14 cellular contexts compared by ENCODE assay signal in genomic region chr20:9500121-9500911, GRCh38. TPM values are rescaled to one million over a fixed set of nuclear protein-coding genes. Genes with fewer than 3 reads are reported as not detected.
DNase-seq lines count a peak whose midpoint lies in the region; ATAC-seq and TF ChIP-seq lines count a peak whose summit lies in the region.
"Had no signal": no experiment of that assay in that cellular context is flagged by ENCODE, and none has a peak within 500 bp of the region (broad histone marks: within the 10 kb centered on the region; RNA-seq: fewer than 3 reads in every experiment).

No MANE protein-coding gene starts in this region.

- no peak overlapping the region for H3K27ac Mint-ChIP-seq in activated CD8-positive, alpha-beta T cell treated with anti-CD3 and anti-CD28 coated beads for 36 hours
- H3K27ac Mint-ChIP-seq: activated naive CD8-positive, alpha-beta T cell had no signal

- peak; percentile 7 for DNase-seq in NAMALWA (ENCODE audit: low spot score)
- peak; percentile 65 for DNase-seq in medulla oblongata (ENCODE audit: extremely low spot score)
- no peak for DNase-seq in islet precursor cell
- DNase-seq in NCI-H446 treated with DMSO at 0.1 percent for 48 hours (lab: John Stamatoyannopoulos, UW): no peak
- no peak for DNase-seq in activated CD8-positive, alpha-beta T cell treated with anti-CD3 and anti-CD28 coated beads for 36 hours
- DNase-seq: cortex of kidney; Karpas-422; NCI-H524 treated with DMSO at 0.1 percent for 48 hours; stimulated activated CD4-positive, alpha-beta T cell treated with anti-CD3 and anti-CD28 coated beads, Interleukin-4, amount 100 ng/mL, for 24 hours; SW 1271 had no signal

- peaks cover 3% of the 10 kb centered on the region for H3K9me3 Mint-ChIP-seq in activated CD8-positive, alpha-beta T cell treated with anti-CD3 and anti-CD28 coated beads for 36 hours

- CTCF ChIA-PET in activated CD8-positive, alpha-beta T cell treated with anti-CD3 and anti-CD28 coated beads for 36 hours (lab: Charles Lee): no interaction called here

- H3K4me1 Mint-ChIP-seq in activated CD8-positive, alpha-beta T cell treated with anti-CD3 and anti-CD28 coated beads for 36 hours (ENCODE audit: low read depth): no peaks in the 10 kb centered on the region

- TF ChIP-seq CTCF in activated CD8-positive, alpha-beta T cell treated with anti-CD3 and anti-CD28 coated beads for 36 hours (IDR thresholded peaks at IDR 0.05): no peak

- POLR2A ChIA-PET in activated CD8-positive, alpha-beta T cell treated with anti-CD3 and anti-CD28 coated beads for 36 hours (lab: Charles Lee): no interaction called here

- ATAC-seq in GM18858 (IDR thresholded peaks at IDR 0.05; ENCODE audit: unreplicated experiment): peak; percentile 83
- peak; percentile 89 for ATAC-seq in GM21723 (IDR thresholded peaks at IDR 0.05; ENCODE audit: unreplicated experiment)
- no peak for ATAC-seq in GM18909 (IDR thresholded peaks at IDR 0.05; ENCODE audit: poor library complexity, unreplicated experiment)
- ATAC-seq in activated CD8-positive, alpha-beta T cell treated with anti-CD3 and anti-CD28 coated beads for 36 hours: no peak

- H3K4me3 Mint-ChIP-seq in activated CD8-positive, alpha-beta T cell treated with anti-CD3 and anti-CD28 coated beads for 36 hours: no peak overlapping the region
- H3K4me3 Mint-ChIP-seq: activated naive CD8-positive, alpha-beta T cell had no signal

- no peaks in the 10 kb centered on the region for H3K36me3 Mint-ChIP-seq in activated CD8-positive, alpha-beta T cell treated with anti-CD3 and anti-CD28 coated beads for 36 hours (ENCODE audit: low read depth)
- H3K36me3 Mint-ChIP-seq: activated naive CD8-positive, alpha-beta T cell had no signal

- intact Hi-C loops in activated CD8-positive, alpha-beta T cell treated with anti-CD3 and anti-CD28 coated beads for 36 hours (cut with micrococcal nuclease): no loop called here

- H3K27me3 Mint-ChIP-seq in activated CD8-positive, alpha-beta T cell treated with anti-CD3 and anti-CD28 coated beads for 36 hours: peaks cover 6% of the 10 kb centered on the region
- H3K27me3 Mint-ChIP-seq: activated naive CD8-positive, alpha-beta T cell had no signal

RNA-seq across cellular contexts. Expression of gene LAMP5, which starts 14.1 kb away (rescaled TPM):
- total RNA-seq in activated CD8-positive, alpha-beta T cell treated with anti-CD3 and anti-CD28 coated beads for 36 hours: not detected

Comparison
In these comparisons a context has a peak if more than half of its experiments do, and no peak if none do; other contexts are left out.
1. ATAC-seq: peak in GM18858 (single experiment) and GM21723 (single experiment); none in GM18909 (single experiment) and activated CD8-positive, alpha-beta T cell treated with anti-CD3 and anti-CD28 coated beads for 36 hours (single experiment).
2. DNase-seq: peak in NAMALWA (single experiment) and medulla oblongata (single experiment); none in islet precursor cell (single experiment), NCI-H446 treated with DMSO at 0.1 percent for 48 hours (single experiment) and activated CD8-positive, alpha-beta T cell treated with anti-CD3 and anti-CD28 coated beads for 36 hours (single experiment).